Comparison of ENCODE assay signal across 6 cellular contexts in genomic region chr10:97422921-97423420, GRCh38. TPM values are rescaled to one million over a fixed set of nuclear protein-coding genes. Genes with fewer than 3 reads are reported as not detected.
DNase-seq lines count a peak whose midpoint lies in the region; ATAC-seq and TF ChIP-seq lines count a peak whose summit lies in the region.

No MANE protein-coding gene starts in this region.

- H3K9me3 ChIP-seq in esophagus squamous epithelium: no peaks in the 10 kb centered on the region

- no peaks in the 10 kb centered on the region for H3K36me3 ChIP-seq in esophagus squamous epithelium

- H3K27me3 ChIP-seq in esophagus squamous epithelium: no peaks in the 10 kb centered on the region

- no peak overlapping the region for H3K4me3 ChIP-seq in AG09309 (ENCODE audit: control insufficient read depth, low read depth, low read length)
- no peak overlapping the region for H3K4me3 ChIP-seq in esophagus squamous epithelium

- no peak for TF ChIP-seq POLR2A in esophagus squamous epithelium (IDR thresholded peaks at IDR 0.05)

- intact Hi-C loops in esophagus squamous epithelium (cut with DNase I): no loop called here

- 26 to 35% methylated on average over 6 of the region's 6 CpGs for WGBS in esophagus squamous epithelium, 2 donors

- peak overlapping the region; percentile 64 to 96 (median 72) for H3K27ac ChIP-seq in esophagus squamous epithelium

- peak; percentile 64 for DNase-seq in AG09309 (ENCODE audit: low read depth)
- peak; percentile 71 for DNase-seq in RPMI7951 (ENCODE audit: low read depth)
- DNase-seq in esophagus squamous epithelium (lab: John Stamatoyannopoulos, UW): no peak
- DNase-seq in HK-2 (ENCODE audit: unreplicated experiment): no peak

- TF ChIP-seq CTCF in AG09309 (IDR thresholded peaks at IDR 0.05; ENCODE audit: control insufficient read depth, insufficient read depth, low read depth, low read length, missing control alignments): no peak
- TF ChIP-seq CTCF in esophagus squamous epithelium (IDR thresholded peaks at IDR 0.05): no peak

- H3K4me1 ChIP-seq in esophagus squamous epithelium: peaks cover 18 to 58% (median 20%) of the 10 kb centered on the region in 3 donors

- no peak for ATAC-seq in HG03280 (IDR thresholded peaks at IDR 0.05; ENCODE audit: unreplicated experiment)
- no peak for ATAC-seq in GM21381 (IDR thresholded peaks at IDR 0.05; ENCODE audit: unreplicated experiment)

RNA-seq across cellular contexts. Expression of gene PGAM1, which starts 3.0 kb away (rescaled TPM):
- 1,010 and 1,184 TPM in 2 replicates for total RNA-seq in RPMI7951 (2014; rRNA removed; shearing (Covaris generic))
- 100 to 1,000 TPM; 310 to 700 (median 514) TPM for total RNA-seq in esophagus squamous epithelium

RNA-seq across cellular contexts. Expression of gene RRP12, which starts 21.8 kb away (rescaled TPM):
- total RNA-seq in RPMI7951 (2014; rRNA removed; shearing (Covaris generic)): 13.4 and 15.4 TPM in 2 replicates
- 10 to 100 TPM; 14.9 to 33.4 (median 23.9) TPM for total RNA-seq in esophagus squamous epithelium

RNA-seq across cellular contexts. Expression of gene EXOSC1, which starts 22.8 kb away (rescaled TPM):
- 55.6 and 61.5 TPM in 2 replicates for total RNA-seq in RPMI7951 (2014; rRNA removed; shearing (Covaris generic))
- 10 to 100 TPM; 12.4 to 44.8 (median 24.7) TPM for total RNA-seq in esophagus squamous epithelium

RNA-seq across cellular contexts. Expression of gene ZDHHC16, which starts 23.0 kb away (rescaled TPM):
- 47.3 and 51.7 TPM in 2 replicates for total RNA-seq in RPMI7951 (2014; rRNA removed; shearing (Covaris generic))
- 10 to 100 TPM; 17.0 to 36.9 (median 28.2) TPM for total RNA-seq in esophagus squamous epithelium

Comparison
In these comparisons a context has a peak if more than half of its experiments do, and no peak if none do; other contexts are left out.
1. DNase-seq: peak in AG09309 (single experiment) and RPMI7951 (single experiment); none in esophagus squamous epithelium (single experiment) and HK-2 (single experiment).